13 cellular contexts compared by ENCODE assay signal in genomic region chr5:173873296-173873922, GRCh38.
"Had no signal": no experiment of that assay in that cellular context is flagged by ENCODE, and none has a peak within 500 bp of the region (broad histone marks: within the 10 kb centered on the region; RNA-seq: fewer than 3 reads in every experiment).

No MANE protein-coding gene starts in this region.

- DNase-seq: activated CD4-positive, alpha-beta T cell treated with anti-CD3 and anti-CD28 coated beads for 4 hours; activated naive CD4-positive, alpha-beta T cell treated with anti-CD3 and anti-CD28 coated beads for 36 hours; activated T-cell treated with anti-CD3 and anti-CD28 coated beads for 4 hours; colonic mucosa; effector CD4-positive, alpha-beta T cell; midbrain; small intestine; T-helper 9 cell; tibial artery; WERI-Rb-1 had no signal

- H3K4me1 Mint-ChIP-seq: activated T-helper 17 cell treated with anti-CD3 and anti-CD28 coated beads, Interleukin-2, amount 50 U/mL, for 72 hours had no signal

- H3K9me3 ChIP-seq: colonic mucosa, gastroesophageal sphincter, tibial artery had no signal

- H3K4me1 ChIP-seq: colonic mucosa had no signal

- H3K4me3 Mint-ChIP-seq: activated naive CD4-positive, alpha-beta T cell treated with anti-CD3 and anti-CD28 coated beads for 36 hours; activated T-helper 17 cell treated with anti-CD3 and anti-CD28 coated beads, Interleukin-2, amount 50 U/mL, for 72 hours had no signal

- H3K27ac Mint-ChIP-seq: activated naive CD4-positive, alpha-beta T cell treated with anti-CD3 and anti-CD28 coated beads for 36 hours; activated T-helper 17 cell treated with anti-CD3 and anti-CD28 coated beads, Interleukin-2, amount 50 U/mL, for 72 hours had no signal

- H3K27ac ChIP-seq: cardiac muscle cell, colonic mucosa, tibial artery, WERI-Rb-1 had no signal

- H3K36me3 ChIP-seq: cardiac muscle cell, colonic mucosa, gastroesophageal sphincter, tibial artery, WERI-Rb-1 had no signal

- H3K4me3 ChIP-seq: cardiac muscle cell, colonic mucosa, gastroesophageal sphincter, tibial artery had no signal

- ATAC-seq: activated T-helper 17 cell treated with anti-CD3 and anti-CD28 coated beads, Interleukin-2, amount 50 U/mL, for 72 hours; gastroesophageal sphincter had no signal

- H3K9me3 Mint-ChIP-seq: activated naive CD4-positive, alpha-beta T cell treated with anti-CD3 and anti-CD28 coated beads for 36 hours; activated T-helper 17 cell treated with anti-CD3 and anti-CD28 coated beads, Interleukin-2, amount 50 U/mL, for 72 hours had no signal

- H3K27me3 ChIP-seq: cardiac muscle cell, colonic mucosa, gastroesophageal sphincter had no signal
